In genomic region chr3:99967796-99968195, GRCh38 we compare ENCODE assay signal across 20 cellular contexts.
DNase-seq lines count a peak whose midpoint lies in the region; ATAC-seq and TF ChIP-seq lines count a peak whose summit lies in the region.
"Had no signal": no experiment of that assay in that cellular context is flagged by ENCODE, and none has a peak within 500 bp of the region (broad histone marks: within the 10 kb centered on the region; RNA-seq: fewer than 3 reads in every experiment).

No MANE protein-coding gene starts in this region.

- H4K20me1 ChIP-seq in hepatocyte (ENCODE audit: insufficient read depth, poor library complexity, severe bottlenecking) = no peaks in the 10 kb centered on the region

- H3K27me3 ChIP-seq in hepatocyte (no peaks in the 10 kb centered on the region), thoracic aorta (replicated peaks; ENCODE audit: insufficient read depth) (no peaks in the 10 kb centered on the region)
- H3K27me3 ChIP-seq: heart left ventricle had no signal

- DNase-seq in NB4 (ENCODE audit: low read depth) = peak; percentile 1
- no peak for DNase-seq in coronary artery (ENCODE audit: low spot score)
- peak; percentile 31 for DNase-seq in hepatocyte (ENCODE audit: low spot score)
- DNase-seq in thoracic aorta (ENCODE audit: low spot score) = no peak
- DNase-seq in NCI-H524 (lab: John Stamatoyannopoulos, UW) = no peak
- no peak for DNase-seq in LoVo (ENCODE audit: low spot score)
- no peak for DNase-seq in hippocampal formation (lab: John Stamatoyannopoulos, UW)
- DNase-seq: activated CD4-positive, alpha-beta T cell treated with anti-CD3 and anti-CD28 coated beads, Interleukin-2, amount 10 ng/mL, durations not matched to agents 24 days and 14 days; activated effector memory CD4-positive, alpha-beta T cell treated with anti-CD3 and anti-CD28 coated beads, Interleukin-2, amount 50 U/mL, for 16 hours; AML-193; Calu3; heart left ventricle; NCI-H2171; NCI-H774; posterior cingulate gyrus; SK-N-SH had no signal

- H3K9me2 ChIP-seq in hepatocyte (replicated peaks; ENCODE audit: insufficient read depth) = no peaks in the 10 kb centered on the region
- H3K9me2 ChIP-seq: SK-N-SH had no signal

- no peaks in the 10 kb centered on the region for H3K79me2 ChIP-seq in hepatocyte

- H2AFZ ChIP-seq in hepatocyte = no peak overlapping the region

- H3K9me3 ChIP-seq in hepatocyte (ENCODE audit: low read depth) (no peaks in the 10 kb centered on the region), thoracic aorta (no peaks in the 10 kb centered on the region)
- H3K9me3 ChIP-seq: heart left ventricle, SK-N-SH had no signal

- H3K36me3 ChIP-seq in hepatocyte (replicated peaks; ENCODE audit: insufficient read depth, low read depth) = no peaks in the 10 kb centered on the region
- no peaks in the 10 kb centered on the region for H3K36me3 ChIP-seq in thoracic aorta
- H3K36me3 ChIP-seq: heart left ventricle had no signal

- ATAC-seq in thoracic aorta (ENCODE audit: insufficient number of reproducible peaks, low FRiP score, low read depth) = no peak
- no peak for ATAC-seq in HG03139 (IDR thresholded peaks at IDR 0.05; ENCODE audit: unreplicated experiment)
- ATAC-seq: Panc1 had no signal

- TF ChIP-seq CTCF in NB4 (IDR thresholded peaks at IDR 0.05; ENCODE audit: low read depth, low read length) (no peak), coronary artery (IDR thresholded peaks at IDR 0.05) (no peak), hepatocyte (IDR thresholded peaks at IDR 0.05; ENCODE audit: poor library complexity) (no peak), thoracic aorta (IDR thresholded peaks at IDR 0.05) (no peak)

- H3K4me1 ChIP-seq in hepatocyte (ENCODE audit: insufficient read depth) (peaks cover 13% of the 10 kb centered on the region), thoracic aorta (ENCODE audit: control insufficient read depth in 1 of 2, low read depth in 2 of 2) (peaks cover 37 to 72% of the 10 kb centered on the region in 2 donors)

- TF ChIP-seq POLR2A in NB4 (IDR thresholded peaks at IDR 0.05; ENCODE audit: extremely low read depth, insufficient read length) = no peak

- WGBS in hepatocyte (ENCODE audit: low lambda C conversion rate, missing lambda C conversion rate) = 57% methylated on average over 2 of the region's 2 CpGs

- H3K27ac ChIP-seq in coronary artery = peak overlapping the region; percentile 73 to 88
- peak overlapping the region; percentile 82 for H3K27ac ChIP-seq in hepatocyte
- peak overlapping the region; percentile 83 to 91 for H3K27ac ChIP-seq in thoracic aorta
- H3K27ac ChIP-seq: KMS-11 had no signal

- H3K4me3 ChIP-seq in NB4 (ENCODE audit: low read depth, low read length) (no peak overlapping the region), coronary artery (no peak overlapping the region), hepatocyte (no peak overlapping the region), thoracic aorta (no peak overlapping the region)
- H3K4me3 ChIP-seq: heart left ventricle, lung had no signal

- no peak overlapping the region for H3K4me2 ChIP-seq in hepatocyte
- H3K4me2 ChIP-seq: KMS-11, SK-N-SH had no signal

Comparison
In these comparisons a context has a peak if more than half of its experiments do, and no peak if none do; other contexts are left out.
1. DNase-seq: peak in NB4 (single experiment) and hepatocyte (single experiment); none in coronary artery (single experiment), thoracic aorta (single experiment), NCI-H524 (0 of 2), LoVo (single experiment) and hippocampal formation (0 of 2).
2. Peak in every context shown above with its lines, with median percentiles within 50 percentile points of each other: H3K27ac ChIP-seq.